In genomic region chr4:54099287-54099958, GRCh38 we compare ENCODE assay signal across 9 cellular contexts. TPM values are rescaled to one million over a fixed set of nuclear protein-coding genes. Genes with fewer than 3 reads are reported as not detected.
A peak's percentile ranks its signal among the peaks of the same experiment; 100 is the strongest.
DNase-seq lines count a peak whose midpoint lies in the region; ATAC-seq and TF ChIP-seq lines count a peak whose summit lies in the region.
"Had no signal": no experiment of that assay in that cellular context is flagged by ENCODE, and none has a peak within 500 bp of the region (broad histone marks: within the 10 kb centered on the region; RNA-seq: fewer than 3 reads in every experiment).

No MANE protein-coding gene starts in this region.

- H3K4me1 Mint-ChIP-seq in activated naive CD8-positive, alpha-beta T cell treated with anti-CD3 and anti-CD28 coated beads, Interleukin-2, amount 50 U/mL, for 24 hours = peaks cover 45% of the 10 kb centered on the region

- no peaks in the 10 kb centered on the region for H3K9me3 Mint-ChIP-seq in activated naive CD8-positive, alpha-beta T cell treated with anti-CD3 and anti-CD28 coated beads, Interleukin-2, amount 50 U/mL, for 24 hours

- H3K27ac ChIP-seq in cardiac muscle cell = no peak overlapping the region
- H3K27ac ChIP-seq in urinary bladder (ENCODE audit: low read depth) = no peak overlapping the region
- H3K27ac ChIP-seq: prostate gland had no signal

- H3K4me1 ChIP-seq in cardiac muscle cell (ENCODE audit: low read depth) (peaks cover 11% of the 10 kb centered on the region), urinary bladder (ENCODE audit: insufficient read depth) (no peaks in the 10 kb centered on the region)

- H3K27me3 ChIP-seq in cardiac muscle cell = peaks cover 100% of the 10 kb centered on the region

- H3K4me3 ChIP-seq in cardiac muscle cell (peak overlapping the region; percentile 23), urinary bladder (ENCODE audit: low read depth, low read length) (peak overlapping the region; percentile 29)

- no peak overlapping the region for H3K27ac Mint-ChIP-seq in activated naive CD8-positive, alpha-beta T cell treated with anti-CD3 and anti-CD28 coated beads, Interleukin-2, amount 50 U/mL, for 24 hours

- H3K27me3 Mint-ChIP-seq in activated naive CD8-positive, alpha-beta T cell treated with anti-CD3 and anti-CD28 coated beads, Interleukin-2, amount 50 U/mL, for 24 hours = peaks cover 91% of the 10 kb centered on the region

- peak overlapping the region; percentile 33 for H3K4me3 Mint-ChIP-seq in activated naive CD8-positive, alpha-beta T cell treated with anti-CD3 and anti-CD28 coated beads, Interleukin-2, amount 50 U/mL, for 24 hours

- ATAC-seq in Right ventricle myocardium superior (ENCODE audit: poor library complexity) = no peak
- no peak for ATAC-seq in activated naive CD8-positive, alpha-beta T cell treated with anti-CD3 and anti-CD28 coated beads, Interleukin-2, amount 50 U/mL, for 24 hours
- ATAC-seq in HG03196 (IDR thresholded peaks at IDR 0.05; ENCODE audit: unreplicated experiment) = no peak

- TF ChIP-seq CTCF in cardiac muscle cell (IDR thresholded peaks at IDR 0.05; ENCODE audit: low read depth, low read length) = no peak

- WGBS in urinary bladder = 3% methylated on average over 26 of the region's 26 CpGs

- H3K36me3 Mint-ChIP-seq in activated naive CD8-positive, alpha-beta T cell treated with anti-CD3 and anti-CD28 coated beads, Interleukin-2, amount 50 U/mL, for 24 hours (ENCODE audit: low read depth) = no peaks in the 10 kb centered on the region

- H3K9me3 ChIP-seq in cardiac muscle cell (ENCODE audit: low read depth) = no peaks in the 10 kb centered on the region
- H3K9me3 ChIP-seq: prostate gland had no signal

- intact Hi-C loops in Right ventricle myocardium superior (cut with DNase I) = no loop called here

- DNase-seq in cardiac muscle cell (ENCODE audit: low read depth in 1 of 2, low spot score in 1 of 2) (peak in 1 of 2 donors; percentile 40), Right ventricle myocardium superior (no peak), kidney tubule cell (ENCODE audit: low spot score) (peak; percentile 75), NCI-H187 treated with DMSO at 0.1 percent for 48 hours (lab: John Stamatoyannopoulos, UW) (no peak), NOMO-1 treated with dmso at 0.1 percent for 144 hours (lab: John Stamatoyannopoulos, UW; ENCODE audit: unreplicated experiment) (no peak)
- no peak for DNase-seq in activated naive CD8-positive, alpha-beta T cell treated with anti-CD3 and anti-CD28 coated beads, Interleukin-2, amount 50 U/mL, for 24 hours

- H3K36me3 ChIP-seq in cardiac muscle cell = no peaks in the 10 kb centered on the region
- no peaks in the 10 kb centered on the region for H3K36me3 ChIP-seq in urinary bladder (ENCODE audit: insufficient read depth)
- H3K36me3 ChIP-seq: prostate gland had no signal

RNA-seq across cellular contexts. Expression of gene GSX2, which starts 0.5 kb away (rescaled TPM):
- total RNA-seq in cardiac muscle cell (not detected in 2 replicates), Right ventricle myocardium superior (not detected), urinary bladder (not detected)
- polyA plus RNA-seq in cardiac muscle cell (not detected in 2 replicates), urinary bladder (not detected)
- total RNA-seq: prostate gland had no signal

RNA-seq across cellular contexts. Expression of gene CHIC2, which starts 35.0 kb away (rescaled TPM):
- 35.4 and 43.9 TPM in 2 replicates for total RNA-seq in cardiac muscle cell
- polyA plus RNA-seq in cardiac muscle cell = 36.5 and 37.6 TPM in 2 replicates
- 8.6 TPM for total RNA-seq in Right ventricle myocardium superior
- total RNA-seq in urinary bladder = 39.5 TPM
- 27.3 TPM for polyA plus RNA-seq in urinary bladder
